26 cellular contexts compared by ENCODE assay signal in the genomic region with DNA sequence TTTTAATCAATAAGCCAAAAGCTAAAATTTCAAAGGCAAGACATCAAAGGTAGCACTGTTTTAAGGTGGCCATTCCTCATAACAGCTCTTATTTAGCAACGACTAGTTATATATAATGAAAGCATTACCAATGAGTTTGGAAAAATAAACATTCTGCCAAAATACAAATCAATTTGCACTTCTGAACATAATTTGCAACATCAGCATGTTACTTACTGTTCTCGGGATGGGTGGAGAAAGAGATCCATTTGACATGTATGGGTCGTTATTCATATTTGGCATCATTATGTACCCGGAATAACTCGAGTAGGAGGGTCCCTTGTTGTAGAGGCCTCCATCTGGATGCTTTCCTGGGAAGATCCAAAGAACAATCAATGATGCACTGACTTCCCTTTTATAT. TPM values are rescaled to one million over a fixed set of nuclear protein-coding genes. Genes with fewer than 3 reads are reported as not detected.
DNase-seq lines count a peak whose midpoint lies in the region; ATAC-seq lines count a peak whose summit lies in the region.
"Had no signal": no experiment of that assay in that cellular context is flagged by ENCODE, and none has a peak within 500 bp of the region (broad histone marks: within the 10 kb centered on the region; RNA-seq: fewer than 3 reads in every experiment).

No MANE protein-coding gene starts in this region.

- H3K27me3 ChIP-seq in CD8-positive, alpha-beta memory T cell (ENCODE audit: insufficient read depth, low read length, poor library complexity, severe bottlenecking): no peaks in the 10 kb centered on the region

- H3K36me3 Mint-ChIP-seq in activated CD8-positive, alpha-beta memory T cell treated with anti-CD3 and anti-CD28 coated beads, Interleukin-2, amount 10 ng/mL, durations not matched to agents 7 days and 5 days: peaks cover 12% of the 10 kb centered on the region
- H3K36me3 Mint-ChIP-seq in CD8-positive, alpha-beta memory T cell: peaks cover 6 to 38% (median 11%) of the 10 kb centered on the region in 3 donors
- peaks cover 71% of the 10 kb centered on the region for H3K36me3 Mint-ChIP-seq in activated CD8-positive, alpha-beta T cell treated with anti-CD3 and anti-CD28 coated beads, Interleukin-2, amount 10 ng/mL, durations not matched to agents 7 days and 5 days (ENCODE audit: low read depth)
- peaks cover 59 to 74% (median 74%) of the 10 kb centered on the region in 3 donors for H3K36me3 Mint-ChIP-seq in naive thymus-derived CD8-positive, alpha-beta T cell
- H3K36me3 Mint-ChIP-seq: naive B cell had no signal

- CTCF ChIA-PET in activated CD8-positive, alpha-beta memory T cell treated with anti-CD3 and anti-CD28 coated beads, Interleukin-2, amount 10 ng/mL, durations not matched to agents 7 days and 5 days (lab: Charles Lee): interaction anchor here (1.2 kb wide), 2 partner anchors 145 to 409 kb away, joined by 4 read pairs; no protein-coding TSS in a partner anchor
- CTCF ChIA-PET in CD8-positive, alpha-beta memory T cell (lab: Charles Lee): interaction anchor here (0.8 kb wide), 1 partner anchor 8 kb away, joined by 3 read pairs; no protein-coding TSS in a partner anchor
- CTCF ChIA-PET in activated CD8-positive, alpha-beta T cell treated with anti-CD3 and anti-CD28 coated beads, Interleukin-2, amount 10 ng/mL, durations not matched to agents 7 days and 5 days (lab: Charles Lee): interaction anchor here (0.6 to 1.7 kb wide), 12 partner anchors 9 to 409 kb away, joined by 3 to 12 read pairs (median 4); no protein-coding TSS in a partner anchor

- H3K9me3 ChIP-seq in CD8-positive, alpha-beta memory T cell (ENCODE audit: low read length): no peaks in the 10 kb centered on the region
- H3K9me3 ChIP-seq: psoas muscle had no signal

- peak overlapping the region; percentile 69 for H3K4me3 ChIP-seq in CD8-positive, alpha-beta memory T cell (ENCODE audit: low read length)
- H3K4me3 ChIP-seq: psoas muscle had no signal

- no peak overlapping the region for H3K27ac Mint-ChIP-seq in activated CD8-positive, alpha-beta memory T cell treated with anti-CD3 and anti-CD28 coated beads, Interleukin-2, amount 10 ng/mL, durations not matched to agents 7 days and 5 days
- H3K27ac Mint-ChIP-seq in CD8-positive, alpha-beta memory T cell: peak overlapping the region in 1 of 8 donors; percentile 40
- H3K27ac Mint-ChIP-seq in activated CD8-positive, alpha-beta T cell treated with anti-CD3 and anti-CD28 coated beads, Interleukin-2, amount 10 ng/mL, durations not matched to agents 7 days and 5 days: peak overlapping the region; percentile 73
- H3K27ac Mint-ChIP-seq in naive thymus-derived CD8-positive, alpha-beta T cell: peak overlapping the region; percentile 39 to 92 (median 86)
- H3K27ac Mint-ChIP-seq: CD14-positive monocyte, naive B cell had no signal

- no peak for ATAC-seq in activated CD8-positive, alpha-beta memory T cell treated with anti-CD3 and anti-CD28 coated beads, Interleukin-2, amount 10 ng/mL, durations not matched to agents 7 days and 5 days
- no peak for ATAC-seq in activated CD8-positive, alpha-beta T cell treated with anti-CD3 and anti-CD28 coated beads, Interleukin-2, amount 10 ng/mL, durations not matched to agents 7 days and 5 days
- no peak for ATAC-seq in naive thymus-derived CD8-positive, alpha-beta T cell
- ATAC-seq: psoas muscle, Right ventricle myocardium inferior had no signal

- DNase-seq in activated CD8-positive, alpha-beta memory T cell treated with anti-CD3 and anti-CD28 coated beads, Interleukin-2, amount 10 ng/mL, durations not matched to agents 7 days and 5 days: no peak
- no peak for DNase-seq in activated CD8-positive, alpha-beta memory T cell treated with anti-CD3 and anti-CD28 coated beads, Interleukin-2, amount 50 U/mL, for 4 hours
- no peak for DNase-seq in CD8-positive, alpha-beta memory T cell
- no peak for DNase-seq in activated CD8-positive, alpha-beta T cell treated with anti-CD3 and anti-CD28 coated beads, Interleukin-2, amount 10 ng/mL, durations not matched to agents 7 days and 5 days
- DNase-seq in naive thymus-derived CD8-positive, alpha-beta T cell: peak in 1 of 10 donors; percentile 7
- DNase-seq in DMS79 (lab: John Stamatoyannopoulos, UW) (no peak), AG20443 (ENCODE audit: low spot score) (no peak)
- no peak for DNase-seq in stimulated activated naive CD4-positive, alpha-beta T cell treated with Interleukin-2 at 50 U/mL for 16 hours (lab: John Stamatoyannopoulos, UW)
- DNase-seq: activated CD4-positive, CD25-positive, alpha-beta regulatory T cell; activated CD8-positive, alpha-beta memory T cell treated with anti-CD3 and anti-CD28 coated beads, Interleukin-2, amount 50 U/mL, for 48 hours; amniotic stem cell; caudate nucleus; DMS79 treated with DMSO at 0.1 percent for 48 hours; dorsolateral prefrontal cortex; H7; kidney; mammary epithelial cell; naive B cell; NCI-H1417; NCI-H2171; NCI-H526; psoas muscle; stimulated activated CD4-positive, alpha-beta T cell treated with anti-CD3 and anti-CD28 coated beads, Interleukin-4, amount 100 ng/mL, for 1 hour had no signal

- POLR2A ChIA-PET in CD8-positive, alpha-beta memory T cell (lab: Charles Lee): no interaction called here
- POLR2A ChIA-PET in activated CD8-positive, alpha-beta T cell treated with anti-CD3 and anti-CD28 coated beads, Interleukin-2, amount 10 ng/mL, durations not matched to agents 7 days and 5 days (lab: Charles Lee): interaction anchor here (1.0 to 1.3 kb wide), 2 partner anchors 9 to 12 kb away, joined by 3 to 6 read pairs; no protein-coding TSS in a partner anchor
- POLR2A ChIA-PET in naive thymus-derived CD8-positive, alpha-beta T cell (lab: Charles Lee): interaction anchor here (0.8 to 11.3 kb wide), 8 partner anchors 7 to 257 kb away, joined by 3 to 206 read pairs (median 4); a partner anchor contains a TSS

- peaks cover 25% of the 10 kb centered on the region for H3K4me1 ChIP-seq in CD8-positive, alpha-beta memory T cell (ENCODE audit: insufficient read depth, low read length)

- H3K27me3 Mint-ChIP-seq in activated CD8-positive, alpha-beta memory T cell treated with anti-CD3 and anti-CD28 coated beads, Interleukin-2, amount 10 ng/mL, durations not matched to agents 7 days and 5 days: peaks cover 75% of the 10 kb centered on the region
- peaks cover 21 to 82% of the 10 kb centered on the region in 2 donors for H3K27me3 Mint-ChIP-seq in CD8-positive, alpha-beta memory T cell
- peaks cover 2% of the 10 kb centered on the region for H3K27me3 Mint-ChIP-seq in activated CD8-positive, alpha-beta T cell treated with anti-CD3 and anti-CD28 coated beads, Interleukin-2, amount 10 ng/mL, durations not matched to agents 7 days and 5 days (ENCODE audit: low read depth)
- peaks cover 0 to 1% (median 0%) of the 10 kb centered on the region in 5 donors for H3K27me3 Mint-ChIP-seq in naive thymus-derived CD8-positive, alpha-beta T cell

- H3K27ac ChIP-seq in CD8-positive, alpha-beta memory T cell (ENCODE audit: low read depth, low read length): no peak overlapping the region
- H3K27ac ChIP-seq: epithelial cell of prostate, psoas muscle had no signal

- peak overlapping the region; percentile 58 for H3K4me3 Mint-ChIP-seq in activated CD8-positive, alpha-beta memory T cell treated with anti-CD3 and anti-CD28 coated beads, Interleukin-2, amount 10 ng/mL, durations not matched to agents 7 days and 5 days
- peak overlapping the region; percentile 73 to 90 (median 81) for H3K4me3 Mint-ChIP-seq in CD8-positive, alpha-beta memory T cell
- H3K4me3 Mint-ChIP-seq in activated CD8-positive, alpha-beta T cell treated with anti-CD3 and anti-CD28 coated beads, Interleukin-2, amount 10 ng/mL, durations not matched to agents 7 days and 5 days: peak overlapping the region; percentile 99
- peak overlapping the region; percentile 90 to 100 (median 94) for H3K4me3 Mint-ChIP-seq in naive thymus-derived CD8-positive, alpha-beta T cell
- H3K4me3 Mint-ChIP-seq: naive B cell had no signal

- peaks cover 11% of the 10 kb centered on the region for H3K36me3 ChIP-seq in CD8-positive, alpha-beta memory T cell (ENCODE audit: insufficient read depth, low read length)

- H3K9me3 Mint-ChIP-seq in activated CD8-positive, alpha-beta memory T cell treated with anti-CD3 and anti-CD28 coated beads, Interleukin-2, amount 10 ng/mL, durations not matched to agents 7 days and 5 days (ENCODE audit: low read depth): no peaks in the 10 kb centered on the region
- H3K9me3 Mint-ChIP-seq in CD8-positive, alpha-beta memory T cell: peaks cover 0 to 1% (median 0%) of the 10 kb centered on the region in 5 donors
- no peaks in the 10 kb centered on the region for H3K9me3 Mint-ChIP-seq in activated CD8-positive, alpha-beta T cell treated with anti-CD3 and anti-CD28 coated beads, Interleukin-2, amount 10 ng/mL, durations not matched to agents 7 days and 5 days (ENCODE audit: insufficient read depth)
- peaks cover 0 to 3% (median 0%) of the 10 kb centered on the region in 9 donors for H3K9me3 Mint-ChIP-seq in naive thymus-derived CD8-positive, alpha-beta T cell
- H3K9me3 Mint-ChIP-seq: naive B cell had no signal

- H3K4me1 Mint-ChIP-seq in activated CD8-positive, alpha-beta memory T cell treated with anti-CD3 and anti-CD28 coated beads, Interleukin-2, amount 10 ng/mL, durations not matched to agents 7 days and 5 days: peaks cover 45% of the 10 kb centered on the region
- peaks cover 36 to 75% (median 60%) of the 10 kb centered on the region in 3 donors for H3K4me1 Mint-ChIP-seq in CD8-positive, alpha-beta memory T cell
- peaks cover 39% of the 10 kb centered on the region for H3K4me1 Mint-ChIP-seq in activated CD8-positive, alpha-beta T cell treated with anti-CD3 and anti-CD28 coated beads, Interleukin-2, amount 10 ng/mL, durations not matched to agents 7 days and 5 days (ENCODE audit: low read depth)
- H3K4me1 Mint-ChIP-seq in naive thymus-derived CD8-positive, alpha-beta T cell: peaks cover 11 to 43% (median 25%) of the 10 kb centered on the region in 4 donors

RNA-seq across cellular contexts. Expression of a gene that starts 5.4 kb away (rescaled TPM):
- 10 to 100 TPM; 29.4 to 30.6 TPM for total RNA-seq in activated CD8-positive, alpha-beta memory T cell treated with anti-CD3 and anti-CD28 coated beads, Interleukin-2, amount 10 ng/mL, durations not matched to agents 7 days and 5 days
- total RNA-seq in CD8-positive, alpha-beta memory T cell: 10 to 100 TPM; 53.2 to 55.1 TPM
- polyA plus RNA-seq in CD8-positive, alpha-beta memory T cell: 230 TPM
- total RNA-seq in activated CD8-positive, alpha-beta T cell treated with anti-CD3 and anti-CD28 coated beads, Interleukin-2, amount 10 ng/mL, durations not matched to agents 7 days and 5 days: 100 to 1,000 TPM; 205 to 246 TPM
- total RNA-seq in naive thymus-derived CD8-positive, alpha-beta T cell: 100 to 1,000 TPM; 828 to 859 TPM
- polyA plus RNA-seq in naive thymus-derived CD8-positive, alpha-beta T cell: 100 to 1,000 TPM; 400 to 836 (median 554) TPM
